ENCODE assay signal across 15 cellular contexts in the genomic region with DNA sequence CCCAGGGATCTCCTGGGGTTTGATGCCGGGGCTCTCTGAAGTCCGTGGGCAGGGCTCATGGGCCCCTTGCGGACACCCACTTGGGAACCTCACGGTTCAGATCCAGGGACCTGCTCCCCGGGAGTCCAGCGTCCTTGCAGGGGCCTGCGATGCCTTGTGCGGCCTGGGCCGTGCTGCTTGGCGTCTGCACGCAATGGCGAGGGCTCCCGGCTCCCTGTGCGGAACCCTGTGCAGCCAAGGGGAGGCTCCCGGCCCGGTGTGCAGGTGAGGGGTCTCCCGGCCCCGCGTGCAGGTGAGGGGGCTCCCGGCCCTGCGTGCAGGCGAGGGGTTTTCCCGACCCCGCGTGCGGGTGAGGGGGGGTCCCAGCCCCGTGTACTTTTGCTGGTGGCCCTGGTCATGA.
"Had no signal": no experiment of that assay in that cellular context is flagged by ENCODE, and none has a peak within 500 bp of the region (broad histone marks: within the 10 kb centered on the region; RNA-seq: fewer than 3 reads in every experiment).

No MANE protein-coding gene starts in this region.

- H3K4me3 ChIP-seq: breast epithelium, gastrocnemius medialis, heart left ventricle, prostate gland had no signal

- H3K4me1 ChIP-seq: breast epithelium, gastrocnemius medialis, heart left ventricle, prostate gland had no signal

- ATAC-seq: activated T-helper 17 cell treated with anti-CD3 and anti-CD28 coated beads, Interleukin-2, amount 50 U/mL, for 72 hours; gastrocnemius medialis; natural killer cell treated with Interleukin-12 subunit alpha and Interleukin-12 subunit beta and Interleukin-15 and Interleukin-18, amount 100 ng/mL, for 72 hours had no signal

- H3K9me3 Mint-ChIP-seq: activated T-helper 17 cell treated with anti-CD3 and anti-CD28 coated beads, Interleukin-2, amount 50 U/mL, for 72 hours; immature natural killer cell; natural killer cell treated with Interleukin-12 subunit alpha and Interleukin-12 subunit beta and Interleukin-15 and Interleukin-18, amount 100 ng/mL, for 72 hours had no signal

- H3K36me3 ChIP-seq: breast epithelium, gastrocnemius medialis, heart left ventricle, prostate gland had no signal

- H3K36me3 Mint-ChIP-seq: immature natural killer cell; natural killer cell treated with Interleukin-12 subunit alpha and Interleukin-12 subunit beta and Interleukin-15 and Interleukin-18, amount 100 ng/mL, for 72 hours had no signal

- H3K4me1 Mint-ChIP-seq: activated T-helper 17 cell treated with anti-CD3 and anti-CD28 coated beads, Interleukin-2, amount 50 U/mL, for 72 hours; immature natural killer cell had no signal

- H3K4me3 Mint-ChIP-seq: activated T-helper 17 cell treated with anti-CD3 and anti-CD28 coated beads, Interleukin-2, amount 50 U/mL, for 72 hours; immature natural killer cell; natural killer cell treated with Interleukin-12 subunit alpha and Interleukin-12 subunit beta and Interleukin-15 and Interleukin-18, amount 100 ng/mL, for 72 hours had no signal

- H3K27ac ChIP-seq: breast epithelium, gastrocnemius medialis, heart left ventricle, prostate gland had no signal

- H3K27me3 Mint-ChIP-seq: activated T-helper 17 cell treated with anti-CD3 and anti-CD28 coated beads, Interleukin-2, amount 50 U/mL, for 72 hours had no signal

- DNase-seq: activated CD4-positive, alpha-beta T cell treated with anti-CD3 and anti-CD28 coated beads, Interleukin-2, amount 50 U/mL, for 1 hour; activated naive CD4-positive, alpha-beta T cell treated with Interleukin-2 at 50 U/mL for 16 hours; cerebellar nuclear complex; dermis blood vessel endothelial cell; immature natural killer cell; mesendoderm; occipital lobe; right cardiac atrium had no signal

- H3K27ac Mint-ChIP-seq: activated T-helper 17 cell treated with anti-CD3 and anti-CD28 coated beads, Interleukin-2, amount 50 U/mL, for 72 hours; immature natural killer cell; natural killer cell treated with Interleukin-12 subunit alpha and Interleukin-12 subunit beta and Interleukin-15 and Interleukin-18, amount 100 ng/mL, for 72 hours had no signal

- H3K9me3 ChIP-seq: breast epithelium, gastrocnemius medialis, heart left ventricle, prostate gland had no signal

- FAIRE-seq: urothelium cell line had no signal
